Comparison of ENCODE assay signal across 24 cellular contexts in the genomic region with DNA sequence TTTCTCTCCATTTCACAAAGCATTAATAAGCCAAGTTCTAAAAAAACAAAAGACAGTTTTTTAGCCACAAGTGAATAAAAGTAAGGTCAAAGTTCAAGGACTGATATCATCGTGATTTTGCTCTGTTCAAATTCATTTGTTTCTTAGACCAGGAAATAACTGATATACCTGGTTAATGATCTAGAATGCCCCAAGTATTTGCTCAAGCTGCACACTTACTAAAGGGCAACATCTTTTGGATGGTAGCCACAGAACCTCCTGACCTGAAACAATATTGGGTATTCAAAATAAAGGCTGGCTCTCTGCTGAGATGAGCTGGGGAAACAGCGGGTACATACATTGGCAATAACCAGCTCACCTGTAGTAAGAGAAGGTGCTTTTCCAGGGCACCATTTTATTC.
DNase-seq lines count a peak whose midpoint lies in the region; ATAC-seq, FAIRE-seq and TF ChIP-seq lines count a peak whose summit lies in the region.
"Had no signal": no experiment of that assay in that cellular context is flagged by ENCODE, and none has a peak within 500 bp of the region (broad histone marks: within the 10 kb centered on the region; RNA-seq: fewer than 3 reads in every experiment).

No MANE protein-coding gene starts in this region.

- no peak overlapping the region for H3K4me2 ChIP-seq in HepG2 (ENCODE audit: low read depth, low read length)
- no peak overlapping the region for H3K4me2 ChIP-seq in osteoblast (ENCODE audit: insufficient read depth, low read length)
- H3K4me2 ChIP-seq in GM23338 = no peak overlapping the region

- H4K20me1 ChIP-seq in HepG2 (ENCODE audit: insufficient read depth, low read length) = no peaks in the 10 kb centered on the region
- H4K20me1 ChIP-seq in osteoblast (ENCODE audit: insufficient read depth, low read length) = no peaks in the 10 kb centered on the region
- H4K20me1 ChIP-seq in GM23338 (replicated peaks; ENCODE audit: insufficient read depth) = no peaks in the 10 kb centered on the region

- CTCF ChIA-PET in HepG2 (lab: Yijun Ruan, JAX; ENCODE audit: low intra/inter-chr PET ratio, low total read pairs) = no interaction called here

- BruUV-seq in HepG2 (replicated peaks; lab: Mats Ljungman, UMichigan) = no TSS peak

- ATAC-seq in HepG2 (no peak), right lobe of liver (peak; percentile 81 to 97 (median 90)), GM21825 (IDR thresholded peaks at IDR 0.05; ENCODE audit: unreplicated experiment) (no peak), GM23338 (no peak)
- ATAC-seq: Panc1 had no signal

- in situ Hi-C loops in HepG2 (cut with HindIII; ENCODE audit: extremely low pct_ligation_motif_present, low pct_unique_long_range_greater_than_20kb) = no loop called here

- H3K4me3 ChIP-seq in liver (ENCODE audit: low read depth in 1 of 3, low read length in 3 of 3) (no peak overlapping the region), HepG2 (replicated peaks in 1 of 3; ENCODE audit: insufficient read depth in 1 of 3, low read depth in 2 of 3, low read length in 3 of 3) (no peak overlapping the region), right lobe of liver (no peak overlapping the region), osteoblast (ENCODE audit: insufficient read depth, low read length) (no peak overlapping the region), GM23338 (no peak overlapping the region)

- DNase-seq in HepG2 (ENCODE audit: low spot score) = no peak
- DNase-seq in NCI-H2029 treated with DMSO at 0.1 percent for 48 hours (lab: John Stamatoyannopoulos, UW) = peak; percentile 64
- no peak for DNase-seq in right lobe of liver
- no peak for DNase-seq in type B pancreatic cell (ENCODE audit: extremely low spot score, unreplicated experiment)
- DNase-seq in osteoblast (ENCODE audit: insufficient read length, low spot score, missing footprints) = no peak
- no peak for DNase-seq in GM23338 (ENCODE audit: low spot score)
- DNase-seq: C1 segment of cervical spinal cord; CD4-positive, alpha-beta memory T cell; COR-L47; DND-41; NCI-H1048; NCI-H1436; NCI-H187; NCI-H2107; NCI-H446; NCI-H524 treated with DMSO at 0.1 percent for 48 hours; SHP77 had no signal

- H3K4me1 Mint-ChIP-seq in type B pancreatic cell (ENCODE audit: unreplicated experiment) (peaks cover 4% of the 10 kb centered on the region), GM23338 (no peaks in the 10 kb centered on the region)
- H3K4me1 Mint-ChIP-seq: CD4-positive, alpha-beta memory T cell had no signal

- H3K4me3 Mint-ChIP-seq in type B pancreatic cell = no peak overlapping the region
- H3K4me3 Mint-ChIP-seq in GM23338 = no peak overlapping the region
- H3K4me3 Mint-ChIP-seq: CD4-positive, alpha-beta memory T cell had no signal

- no peak for TF ChIP-seq CTCF in liver (IDR thresholded peaks at IDR 0.05; ENCODE audit: low read depth, low read length, missing input control)
- TF ChIP-seq CTCF in HepG2 (CRISPR knock-in tag; IDR thresholded peaks at IDR 0.05) = no peak
- no peak for TF ChIP-seq CTCF in right lobe of liver (IDR thresholded peaks at IDR 0.05)
- no peak for TF ChIP-seq CTCF in type B pancreatic cell (conservative IDR thresholded peaks at IDR 0.05)
- TF ChIP-seq CTCF in osteoblast (IDR thresholded peaks at IDR 0.05; ENCODE audit: extremely low read depth, low read depth, low read length) = no peak
- TF ChIP-seq CTCF in GM23338 (conservative IDR thresholded peaks at IDR 0.05; ENCODE audit: low read depth in 2 of 2) = no peak

- TF ChIP-seq RAD21 in liver (IDR thresholded peaks at IDR 0.05) = peak; percentile 25 to 38
- TF ChIP-seq RAD21 in HepG2 (CRISPR knock-in tag; IDR thresholded peaks at IDR 0.05) = no peak

- intact Hi-C loops in HepG2 (cut with micrococcal nuclease; ENCODE audit: unreplicated experiment) = no loop called here
- intact Hi-C loops in right lobe of liver (cut with DNase I) = no loop called here

- H3K27ac ChIP-seq in liver (ENCODE audit: low read depth in 1 of 2, low read length in 2 of 2) (no peak overlapping the region), HepG2 (ENCODE audit: extremely low read length, insufficient read depth, low read length) (no peak overlapping the region), right lobe of liver (no peak overlapping the region), osteoblast (ENCODE audit: low read depth, low read length) (no peak overlapping the region), GM23338 (ENCODE audit: low read depth) (no peak overlapping the region)
- H3K27ac ChIP-seq: HL-60, RWPE1 had no signal

- TF ChIP-seq POLR2A in HepG2 (IDR thresholded peaks at IDR 0.05; ENCODE audit: insufficient read depth in 1 of 2, low read depth in 2 of 2, low read length in 2 of 2) (no peak), right lobe of liver (IDR thresholded peaks at IDR 0.05) (no peak)

- FAIRE-seq in HepG2 (lab: Jason Lieb, UNC) = no peak
- FAIRE-seq: GM19239, H54 had no signal

- H3K9ac ChIP-seq in liver (ENCODE audit: low read depth in 1 of 2, low read length in 2 of 2) = no peak overlapping the region
- H3K9ac ChIP-seq in HepG2 (ENCODE audit: insufficient read depth, low read depth, low read length) = no peak overlapping the region

- no peaks in the 10 kb centered on the region for H3F3A ChIP-seq in GM23338 (replicated peaks; ENCODE audit: low read depth)

- no peaks in the 10 kb centered on the region for H3K9me3 ChIP-seq in liver (ENCODE audit: control insufficient read depth in 4 of 4, low read length in 3 of 4)
- peaks cover 29% of the 10 kb centered on the region for H3K9me3 ChIP-seq in HepG2 (ENCODE audit: low read length)
- no peaks in the 10 kb centered on the region for H3K9me3 ChIP-seq in right lobe of liver
- no peaks in the 10 kb centered on the region for H3K9me3 ChIP-seq in osteoblast (ENCODE audit: low read depth, low read length)

- no peaks in the 10 kb centered on the region for H3K9me3 Mint-ChIP-seq in type B pancreatic cell
- no peaks in the 10 kb centered on the region for H3K9me3 Mint-ChIP-seq in GM23338

- H3K4me1 ChIP-seq in liver (ENCODE audit: control insufficient read depth in 4 of 4, insufficient read depth in 4 of 4, low read length in 3 of 4) (peaks cover 0 to 4% (median 2%) of the 10 kb centered on the region in 4 donors), HepG2 (ENCODE audit: insufficient read depth, low read length) (no peaks in the 10 kb centered on the region), right lobe of liver (peaks cover 0 to 14% (median 4%) of the 10 kb centered on the region in 4 donors), osteoblast (ENCODE audit: insufficient read depth, low read length) (no peaks in the 10 kb centered on the region), GM23338 (ENCODE audit: insufficient read depth) (no peaks in the 10 kb centered on the region)

- TF ChIP-seq EP300 in HepG2 (IDR thresholded peaks at IDR 0.05; ENCODE audit: low read depth in 2 of 2, low read length in 2 of 2) = no peak
- no peak for TF ChIP-seq EP300 in HepG2 (CRISPR knock-in tag; IDR thresholded peaks at IDR 0.05; ENCODE audit: borderline replicate concordance)

- peak overlapping the region; percentile 11 for H3K27ac Mint-ChIP-seq in type B pancreatic cell
- no peak overlapping the region for H3K27ac Mint-ChIP-seq in GM23338
- H3K27ac Mint-ChIP-seq: CD4-positive, alpha-beta memory T cell had no signal

- H2AFZ ChIP-seq in HepG2 (ENCODE audit: low read length) = no peak overlapping the region
- H2AFZ ChIP-seq in osteoblast (ENCODE audit: low read length) = no peak overlapping the region
- H2AFZ ChIP-seq in GM23338 = no peak overlapping the region

- 26% methylated on average over 2 of the region's 2 CpGs for WGBS in liver
- WGBS in HepG2 (ENCODE audit: low lambda C conversion rate) = 20% methylated on average over 2 of the region's 2 CpGs
- 22% methylated on average over 2 of the region's 2 CpGs for WGBS in right lobe of liver (ENCODE audit: insufficient coverage, low coverage, low lambda C conversion rate, missing lambda C conversion rate)

- H3K79me2 ChIP-seq in HepG2 (ENCODE audit: insufficient read depth, low read length) (no peaks in the 10 kb centered on the region), osteoblast (ENCODE audit: insufficient read depth, low read length) (no peaks in the 10 kb centered on the region), GM23338 (replicated peaks; ENCODE audit: insufficient read depth) (no peaks in the 10 kb centered on the region)

- H3K36me3 ChIP-seq in liver (ENCODE audit: control insufficient read depth in 4 of 4, insufficient read depth in 3 of 4, low read depth in 1 of 4, low read length in 3 of 4) (no peaks in the 10 kb centered on the region), HepG2 (replicated peaks in 1 of 2; ENCODE audit: control insufficient read depth in 1 of 2, insufficient read depth in 2 of 2, low read length in 2 of 2) (no peaks in the 10 kb centered on the region), right lobe of liver (no peaks in the 10 kb centered on the region), osteoblast (ENCODE audit: insufficient read depth, low read length) (no peaks in the 10 kb centered on the region), GM23338 (ENCODE audit: insufficient read depth) (no peaks in the 10 kb centered on the region)

- H3K27me3 ChIP-seq in liver (ENCODE audit: control insufficient read depth in 4 of 4, insufficient read depth in 4 of 4, low read length in 3 of 4) = no peaks in the 10 kb centered on the region
- no peaks in the 10 kb centered on the region for H3K27me3 ChIP-seq in HepG2 (ENCODE audit: control insufficient read depth in 1 of 2, insufficient read depth in 2 of 2, low read length in 2 of 2)
- no peaks in the 10 kb centered on the region for H3K27me3 ChIP-seq in right lobe of liver
- no peaks in the 10 kb centered on the region for H3K27me3 ChIP-seq in osteoblast (ENCODE audit: insufficient read depth, low read length)
- H3K27me3 ChIP-seq in GM23338 (ENCODE audit: insufficient read depth) = no peaks in the 10 kb centered on the region

- H3K9me2 ChIP-seq in GM23338 (ENCODE audit: insufficient read depth) = no peaks in the 10 kb centered on the region

- POLR2A ChIA-PET in HepG2 (lab: Yijun Ruan, JAX) = no interaction called here

- H3K36me3 Mint-ChIP-seq in type B pancreatic cell (no peaks in the 10 kb centered on the region), GM23338 (ENCODE audit: low read depth) (no peaks in the 10 kb centered on the region)
- H3K36me3 Mint-ChIP-seq: CD4-positive, alpha-beta memory T cell had no signal

- H3K27me3 Mint-ChIP-seq in type B pancreatic cell = no peaks in the 10 kb centered on the region
- no peaks in the 10 kb centered on the region for H3K27me3 Mint-ChIP-seq in GM23338 (ENCODE audit: insufficient read depth, low read depth, poor library complexity)
- H3K27me3 Mint-ChIP-seq: CD4-positive, alpha-beta memory T cell had no signal

TF ChIP-seq in liver, 16 proteins besides CTCF, POLR2A, EP300 and RAD21 (continues in another document):
- TF ChIP-seq NR2F2 (IDR thresholded peaks at IDR 0.05) = peak; percentile 66

TF ChIP-seq in HepG2, 621 proteins besides CTCF, POLR2A, EP300 and RAD21:
- no peak for TF ChIP-seq ZBTB1 (CRISPR knock-in tag; IDR thresholded peaks at IDR 0.05; ENCODE audit: borderline replicate concordance)

TF ChIP-seq in GM23338, 12 proteins besides CTCF, POLR2A, EP300 and RAD21 (continues in another document):
- TF ChIP-seq POLR2AphosphoS5 (IDR thresholded peaks at IDR 0.05; ENCODE audit: low read depth) (no peak), EZH2phosphoT487 (IDR thresholded peaks at IDR 0.05; ENCODE audit: unreplicated experiment) (no peak), ZNF114 (CRISPR knock-in tag; IDR thresholded peaks at IDR 0.05) (no peak), ZNF331 (CRISPR knock-in tag; IDR thresholded peaks at IDR 0.05; ENCODE audit: low read depth) (no peak), STAT1 (IDR thresholded peaks at IDR 0.05; ENCODE audit: unreplicated experiment) (no peak)

Comparison
In these comparisons a context has a peak if more than half of its experiments do, and no peak if none do; other contexts are left out.
1. ATAC-seq: peak in right lobe of liver (4 of 4); none in HepG2 (single experiment), GM21825 (single experiment) and GM23338 (single experiment).